Comparison of ENCODE assay signal across 8 cellular contexts in genomic region chr19:18119243-18120105, GRCh38. TPM values are rescaled to one million over a fixed set of nuclear protein-coding genes. Genes with fewer than 3 reads are reported as not detected.
DNase-seq lines count a peak whose midpoint lies in the region; ATAC-seq and TF ChIP-seq lines count a peak whose summit lies in the region.

No MANE protein-coding gene starts in this region.

- H3K4me3 ChIP-seq in MM.1S (ENCODE audit: low read length) = peak overlapping the region; percentile 84

- H4K20me1 ChIP-seq in MM.1S (ENCODE audit: insufficient read depth, low read length) = no peaks in the 10 kb centered on the region

- peak overlapping the region; percentile 68 for H2AFZ ChIP-seq in MM.1S (ENCODE audit: low read length)

- peak overlapping the region; percentile 96 for H3K4me2 ChIP-seq in MM.1S (ENCODE audit: low read depth, low read length)

- H3K9me2 ChIP-seq in MM.1S (replicated peaks; ENCODE audit: insufficient read depth, low read length) = no peaks in the 10 kb centered on the region

- peaks cover 27 to 44% (median 43%) of the 10 kb centered on the region in 3 donors for H3K4me1 Mint-ChIP-seq in naive B cell

- H3K79me2 ChIP-seq in MM.1S (ENCODE audit: low read length) = peaks cover 31% of the 10 kb centered on the region

- DNase-seq in MM.1S = peak; percentile 69
- peak; percentile 54 for DNase-seq in activated effector memory CD4-positive, alpha-beta T cell treated with Interleukin-2 at 50 U/mL for 16 hours
- DNase-seq in naive B cell = peak; percentile 52
- DNase-seq in superior temporal gyrus (ENCODE audit: extremely low spot score) = peak; percentile 26
- DNase-seq in NCI-H1417 treated with DMSO at 0.1 percent for 48 hours (lab: John Stamatoyannopoulos, UW) = no peak

- H3K27me3 Mint-ChIP-seq in naive B cell = no peaks in the 10 kb centered on the region

- H3K27me3 ChIP-seq in MM.1S (replicated peaks; ENCODE audit: insufficient read depth, low read length) = no peaks in the 10 kb centered on the region

- peak overlapping the region; percentile 77; the same call in 1 of the 2 replicates for H3K9ac ChIP-seq in MM.1S (ENCODE audit: low read length)

- no peaks in the 10 kb centered on the region for H3K36me3 ChIP-seq in MM.1S (replicated peaks; ENCODE audit: insufficient read depth, low read length)

- ATAC-seq in naive B cell (ENCODE audit: low read depth in 2 of 2) (peak; percentile 14 to 37), HG03571 (IDR thresholded peaks at IDR 0.05; ENCODE audit: unreplicated experiment) (no peak), HG03175 (IDR thresholded peaks at IDR 0.05; ENCODE audit: unreplicated experiment) (no peak), HG03196 (IDR thresholded peaks at IDR 0.05; ENCODE audit: unreplicated experiment) (no peak)

- H3K36me3 Mint-ChIP-seq in naive B cell = peaks cover 0 to 14% of the 10 kb centered on the region in 2 donors

- peak overlapping the region; percentile 56 to 94 (median 89) for H3K4me3 Mint-ChIP-seq in naive B cell

- peaks cover 17% of the 10 kb centered on the region for H3F3A ChIP-seq in MM.1S (ENCODE audit: insufficient read depth, low read length)

- peak overlapping the region; percentile 0 to 94 (median 87) for H3K27ac Mint-ChIP-seq in naive B cell

- H3K27ac ChIP-seq in MM.1S (ENCODE audit: low read length) = peak overlapping the region; percentile 63

- H3K9me3 Mint-ChIP-seq in naive B cell = no peaks in the 10 kb centered on the region

- H3K9me3 ChIP-seq in MM.1S (replicated peaks; ENCODE audit: insufficient read depth, low read length) = no peaks in the 10 kb centered on the region

- no peak for TF ChIP-seq CTCF in MM.1S (IDR thresholded peaks at IDR 0.05; ENCODE audit: low read length)

- H3K4me1 ChIP-seq in MM.1S (ENCODE audit: low read length) = peaks cover 23% of the 10 kb centered on the region

RNA-seq across cellular contexts. Expression of gene MAST3, which starts 21.9 kb away (rescaled TPM):
- 10 to 100 TPM in 5 of 6 donors, 1 to 10 TPM in 1; 9.3 to 20.6 (median 13.3) TPM for polyA plus RNA-seq in naive B cell (ENCODE audit: low read depth in 6 of 6)

RNA-seq across cellular contexts. Expression of gene IL12RB1, which starts 32.7 kb away (rescaled TPM):
- polyA plus RNA-seq in naive B cell (ENCODE audit: low read depth in 6 of 6) = 10 to 100 TPM in 1 of 6 donors, 1 to 10 TPM in 5; 5.8 to 15.8 (median 8.1) TPM

RNA-seq across cellular contexts. Expression of gene PIK3R2, which starts 33.5 kb away (rescaled TPM):
- polyA plus RNA-seq in naive B cell (ENCODE audit: low read depth in 6 of 6) = 1 to 10 TPM; 1.2 to 5.7 (median 2.3) TPM

RNA-seq across cellular contexts. Expression of gene IFI30, which starts 54.1 kb away (rescaled TPM):
- polyA plus RNA-seq in naive B cell (ENCODE audit: low read depth in 6 of 6) = 100 to 1,000 TPM; 107 to 293 (median 206) TPM

Comparison
In these comparisons a context has a peak if more than half of its experiments do, and no peak if none do; other contexts are left out.
1. ATAC-seq: peak in naive B cell (2 of 2); none in HG03571 (single experiment), HG03175 (single experiment) and HG03196 (single experiment).